1 cellular context compared by ENCODE assay signal in genomic region chr1:159015440-159015909, GRCh38.
A peak's percentile ranks its signal among the peaks of the same experiment; 100 is the strongest.
TF ChIP-seq lines count a peak whose summit lies in the region.

No MANE protein-coding gene starts in this region.

TF ChIP-seq in K562, 482 proteins besides CTCF, POLR2A, EP300 and RAD21 (continued from another document and continues in another):
- TF ChIP-seq NR2C1 (IDR thresholded peaks at IDR 0.05) (peak; percentile 33; the same call in 1 of the 2 replicates), NR2C1 (tag; IDR thresholded peaks at IDR 0.05) (peak; percentile 74), ZNF347 (CRISPR knock-in tag; IDR thresholded peaks at IDR 0.05; ENCODE audit: low read depth) (no peak), MITF (IDR thresholded peaks at IDR 0.05) (peak; percentile 85), SRSF9 (IDR thresholded peaks at IDR 0.05; ENCODE audit: borderline replicate concordance, low read depth, low read length) (no peak), POLR2G (IDR thresholded peaks at IDR 0.05; ENCODE audit: low read depth, low read length) (no peak), ZBTB12 (CRISPR knock-in tag; IDR thresholded peaks at IDR 0.05) (no peak), ZNF449 (CRISPR knock-in tag; IDR thresholded peaks at IDR 0.05) (peak; percentile 77; the same call in 1 of the 2 replicates), PHF20 (IDR thresholded peaks at IDR 0.05; ENCODE audit: partially characterized antibody) (no peak), MNT (conservative IDR thresholded peaks at IDR 0.05) (peak; percentile 74 to 77), FOXM1 (IDR thresholded peaks at IDR 0.05; ENCODE audit: low read depth) (no peak), FOXM1 (CRISPR knock-in tag; IDR thresholded peaks at IDR 0.05; ENCODE audit: low read depth) (no peak), ZNF445 (CRISPR knock-in tag; IDR thresholded peaks at IDR 0.05; ENCODE audit: low read depth) (no peak), GTF2B (IDR thresholded peaks at IDR 0.05; ENCODE audit: extremely low read depth, insufficient read length) (no peak), KAT8 (IDR thresholded peaks at IDR 0.05; ENCODE audit: low read depth) (no peak), NCOA4 (IDR thresholded peaks at IDR 0.05; ENCODE audit: partially characterized antibody) (no peak), NFIC (IDR thresholded peaks at IDR 0.05) (no peak), ATF1 (CRISPR knock-in tag; IDR thresholded peaks at IDR 0.05) (no peak), ATF1 (tag; IDR thresholded peaks at IDR 0.05) (0 out of 2 replicates have a peak, but pooled peaks have one; percentile 19), CHD4 (IDR thresholded peaks at IDR 0.05; ENCODE audit: insufficient read depth, insufficient replicate concordance, low read depth, low read length, poor library complexity, severe bottlenecking) (no peak), ZNF133 (CRISPR knock-in tag; IDR thresholded peaks at IDR 0.05) (no peak), ID3 (CRISPR knock-in tag; IDR thresholded peaks at IDR 0.05) (no peak), ID3 (tag; IDR thresholded peaks at IDR 0.05) (no peak), CREB1 (IDR thresholded peaks at IDR 0.05) (no peak), CREB1 (CRISPR knock-in tag; IDR thresholded peaks at IDR 0.05) (no peak; the same call in 1 of the 2 replicates), ZNF589 (CRISPR knock-in tag; IDR thresholded peaks at IDR 0.05; ENCODE audit: low read depth) (peak; percentile 98), XRCC5 (IDR thresholded peaks at IDR 0.05; ENCODE audit: low read depth, low read length) (no peak), SMARCC2 (IDR thresholded peaks at IDR 0.05; ENCODE audit: low read depth) (no peak), NFE2L1 (tag; IDR thresholded peaks at IDR 0.05; ENCODE audit: borderline replicate concordance, low read depth) (no peak; the same call in 1 of the 2 replicates), U2AF1 (optimal IDR thresholded peaks at IDR 0.05; ENCODE audit: low read depth, low read length) (no peak), ZNF644 (tag; IDR thresholded peaks at IDR 0.05; ENCODE audit: low read depth) (peak; percentile 78), E2F3 (CRISPR knock-in tag; IDR thresholded peaks at IDR 0.05) (no peak), BCLAF1 (IDR thresholded peaks at IDR 0.05; ENCODE audit: borderline replicate concordance in 1 of 2, control insufficient read depth in 1 of 2, low read depth in 2 of 2, low read length in 1 of 2) (no peak), ZBTB49 (CRISPR knock-in tag; IDR thresholded peaks at IDR 0.05; ENCODE audit: borderline replicate concordance) (no peak), ZFX (CRISPR knock-in tag; IDR thresholded peaks at IDR 0.05) (no peak), MEIS2 (IDR thresholded peaks at IDR 0.05; ENCODE audit: partially characterized antibody) (no peak), STAG1 (CRISPR knock-in tag; IDR thresholded peaks at IDR 0.05; ENCODE audit: borderline replicate concordance) (no peak), GTF3C2 (IDR thresholded peaks at IDR 0.05; ENCODE audit: borderline replicate concordance, extremely low read depth, insufficient read length) (no peak), RREB1 (CRISPR knock-in tag; IDR thresholded peaks at IDR 0.05) (no peak), GTF2F1 (IDR thresholded peaks at IDR 0.05; ENCODE audit: low read depth, low read length) (no peak), ARID2 (IDR thresholded peaks at IDR 0.05) (no peak)
